24 cellular contexts compared by ENCODE assay signal in the genomic region with DNA sequence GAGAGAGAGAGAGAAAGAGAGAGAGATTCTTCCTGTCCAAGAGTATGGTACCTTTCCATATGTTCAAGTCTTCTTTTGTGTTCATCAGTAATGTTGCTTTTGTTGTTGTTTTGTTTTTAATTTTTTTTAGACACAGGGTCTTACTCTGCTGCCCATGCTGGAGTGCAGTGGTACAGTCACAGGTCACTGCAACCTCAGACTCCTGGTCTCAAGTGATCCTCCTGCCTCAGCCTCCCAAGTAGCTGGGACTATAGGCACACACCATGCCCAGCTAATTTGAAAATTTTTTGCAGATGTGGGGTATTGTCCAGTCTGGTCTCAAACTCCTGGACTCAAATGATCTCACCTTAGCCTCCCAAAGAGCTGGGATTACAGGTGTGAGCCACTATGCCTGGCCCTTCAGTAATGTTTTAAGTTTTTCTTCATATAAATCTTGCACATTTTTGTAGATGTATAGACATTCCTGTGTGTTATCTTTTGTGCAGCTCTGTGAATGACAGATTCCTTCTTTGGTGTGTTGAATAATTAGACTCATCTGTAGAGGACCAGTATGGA. TPM values are rescaled to one million over a fixed set of nuclear protein-coding genes. Genes with fewer than 3 reads are reported as not detected.
"Had no signal": no experiment of that assay in that cellular context is flagged by ENCODE, and none has a peak within 500 bp of the region (broad histone marks: within the 10 kb centered on the region; RNA-seq: fewer than 3 reads in every experiment).

No MANE protein-coding gene starts in this region.

- H3K4me1 ChIP-seq: lower lobe of right lung, neural progenitor cell, parathyroid adenoma, right atrium auricular region, spleen, suprapubic skin, tibial artery, upper lobe of right lung, uterus had no signal

- H3K4me3 ChIP-seq: hepatocyte, lower lobe of right lung, neural progenitor cell, right atrium auricular region, skin epidermis, spleen, suprapubic skin, thoracic aorta, tibial artery, upper lobe of right lung, uterus had no signal

- H3K27ac ChIP-seq: hepatocyte, lower lobe of right lung, neural progenitor cell, neutrophil, parathyroid adenoma, right atrium auricular region, skin epidermis, spleen, suprapubic skin, thoracic aorta, tibial artery, upper lobe of right lung, uterus had no signal

- H3K36me3 ChIP-seq: neutrophil, uterus had no signal

- H3K9me3 ChIP-seq: uterus had no signal

- ATAC-seq: lower lobe of right lung; natural killer cell; sciatic nerve; stimulated activated effector memory CD8-positive, alpha-beta T cell treated with anti-CD3 and anti-CD28 coated beads, Interleukin-12 subunit alpha, Interleukin-12 subunit beta, amount 100 ng/mL, for 72 hours; upper lobe of right lung had no signal

- H3K27me3 ChIP-seq: hepatocyte, neural progenitor cell, neutrophil, right atrium auricular region, spleen, suprapubic skin, tibial artery, upper lobe of right lung, uterus had no signal

- DNase-seq: islet precursor cell; lower lobe of right lung; mesendoderm; naive B cell; natural killer cell; nephron progenitor cell; occipital lobe; spleen; stimulated activated CD4-positive, alpha-beta T cell treated with anti-CD3 and anti-CD28 coated beads, Interleukin-4, amount 100 ng/mL, for 24 hours; stimulated activated naive CD4-positive, alpha-beta T cell; tibial artery; trophoblast cell; upper lobe of right lung; uterus had no signal

RNA-seq across cellular contexts. Expression of gene PTGR1, which starts 38.2 kb away (rescaled TPM):
- total RNA-seq: natural killer cell had no signal
